ENCODE assay signal across 1 cellular context in the genomic region with DNA sequence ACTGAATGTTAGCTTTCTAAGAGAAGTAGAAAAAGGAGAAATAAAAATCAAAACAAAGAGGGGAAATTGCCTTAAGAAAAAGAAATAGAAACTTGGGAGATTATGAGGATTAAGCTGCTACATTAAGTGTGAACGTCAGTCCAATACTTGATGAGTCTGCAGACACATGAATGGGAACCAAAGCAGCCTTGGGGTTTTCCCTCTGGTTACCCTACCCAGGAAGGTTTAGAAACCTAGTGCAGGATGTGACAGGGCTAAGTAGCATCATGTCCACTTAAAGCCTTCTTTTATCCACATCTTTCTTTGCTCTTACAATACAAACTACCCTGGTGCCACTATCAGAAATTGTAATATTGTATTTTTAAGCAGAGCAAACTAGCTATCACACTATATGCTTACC.
TF ChIP-seq lines count a peak whose summit lies in the region.

No MANE protein-coding gene starts in this region.

TF ChIP-seq in GM12878, 131 proteins besides CTCF, POLR2A, EP300 and RAD21:
- TF ChIP-seq, protein P1, sequence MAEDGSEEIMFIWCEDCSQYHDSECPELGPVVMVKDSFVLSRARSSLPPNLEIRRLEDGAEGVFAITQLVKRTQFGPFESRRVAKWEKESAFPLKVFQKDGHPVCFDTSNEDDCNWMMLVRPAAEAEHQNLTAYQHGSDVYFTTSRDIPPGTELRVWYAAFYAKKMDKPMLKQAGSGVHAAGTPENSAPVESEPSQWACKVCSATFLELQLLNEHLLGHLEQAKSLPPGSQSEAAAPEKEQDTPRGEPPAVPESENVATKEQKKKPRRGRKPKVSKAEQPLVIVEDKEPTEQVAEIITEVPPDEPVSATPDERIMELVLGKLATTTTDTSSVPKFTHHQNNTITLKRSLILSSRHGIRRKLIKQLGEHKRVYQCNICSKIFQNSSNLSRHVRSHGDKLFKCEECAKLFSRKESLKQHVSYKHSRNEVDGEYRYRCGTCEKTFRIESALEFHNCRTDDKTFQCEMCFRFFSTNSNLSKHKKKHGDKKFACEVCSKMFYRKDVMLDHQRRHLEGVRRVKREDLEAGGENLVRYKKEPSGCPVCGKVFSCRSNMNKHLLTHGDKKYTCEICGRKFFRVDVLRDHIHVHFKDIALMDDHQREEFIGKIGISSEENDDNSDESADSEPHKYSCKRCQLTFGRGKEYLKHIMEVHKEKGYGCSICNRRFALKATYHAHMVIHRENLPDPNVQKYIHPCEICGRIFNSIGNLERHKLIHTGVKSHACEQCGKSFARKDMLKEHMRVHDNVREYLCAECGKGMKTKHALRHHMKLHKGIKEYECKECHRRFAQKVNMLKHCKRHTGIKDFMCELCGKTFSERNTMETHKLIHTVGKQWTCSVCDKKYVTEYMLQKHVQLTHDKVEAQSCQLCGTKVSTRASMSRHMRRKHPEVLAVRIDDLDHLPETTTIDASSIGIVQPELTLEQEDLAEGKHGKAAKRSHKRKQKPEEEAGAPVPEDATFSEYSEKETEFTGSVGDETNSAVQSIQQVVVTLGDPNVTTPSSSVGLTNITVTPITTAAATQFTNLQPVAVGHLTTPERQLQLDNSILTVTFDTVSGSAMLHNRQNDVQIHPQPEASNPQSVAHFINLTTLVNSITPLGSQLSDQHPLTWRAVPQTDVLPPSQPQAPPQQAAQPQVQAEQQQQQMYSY (CRISPR knock-in tag; IDR thresholded peaks at IDR 0.05), result no peak
- TF ChIP-seq KDM1A (IDR thresholded peaks at IDR 0.05; ENCODE audit: borderline replicate concordance), result no peak
- no peak for TF ChIP-seq SP1 (IDR thresholded peaks at IDR 0.05; ENCODE audit: low read depth, low read length)
- no peak for TF ChIP-seq JUND (IDR thresholded peaks at IDR 0.05; ENCODE audit: low read depth, low read length)
- no peak for TF ChIP-seq CUX1 (IDR thresholded peaks at IDR 0.05; ENCODE audit: insufficient replicate concordance, low read depth, low read length)
- no peak for TF ChIP-seq HCFC1 (IDR thresholded peaks at IDR 0.05; ENCODE audit: low read length)
- TF ChIP-seq HSF1 (IDR thresholded peaks at IDR 0.05; ENCODE audit: low read depth, low read length), result no peak
- TF ChIP-seq, protein P2, sequence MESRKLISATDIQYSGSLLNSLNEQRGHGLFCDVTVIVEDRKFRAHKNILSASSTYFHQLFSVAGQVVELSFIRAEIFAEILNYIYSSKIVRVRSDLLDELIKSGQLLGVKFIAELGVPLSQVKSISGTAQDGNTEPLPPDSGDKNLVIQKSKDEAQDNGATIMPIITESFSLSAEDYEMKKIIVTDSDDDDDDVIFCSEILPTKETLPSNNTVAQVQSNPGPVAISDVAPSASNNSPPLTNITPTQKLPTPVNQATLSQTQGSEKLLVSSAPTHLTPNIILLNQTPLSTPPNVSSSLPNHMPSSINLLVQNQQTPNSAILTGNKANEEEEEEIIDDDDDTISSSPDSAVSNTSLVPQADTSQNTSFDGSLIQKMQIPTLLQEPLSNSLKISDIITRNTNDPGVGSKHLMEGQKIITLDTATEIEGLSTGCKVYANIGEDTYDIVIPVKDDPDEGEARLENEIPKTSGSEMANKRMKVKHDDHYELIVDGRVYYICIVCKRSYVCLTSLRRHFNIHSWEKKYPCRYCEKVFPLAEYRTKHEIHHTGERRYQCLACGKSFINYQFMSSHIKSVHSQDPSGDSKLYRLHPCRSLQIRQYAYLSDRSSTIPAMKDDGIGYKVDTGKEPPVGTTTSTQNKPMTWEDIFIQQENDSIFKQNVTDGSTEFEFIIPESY (IDR thresholded peaks at IDR 0.05), result no peak
- no peak for TF ChIP-seq MTA3 (IDR thresholded peaks at IDR 0.05; ENCODE audit: borderline replicate concordance, low read length)
- TF ChIP-seq STAT1 (conservative IDR thresholded peaks at IDR 0.05), result no peak
- no peak for TF ChIP-seq RAD51 (IDR thresholded peaks at IDR 0.05)
